In genomic region chr20:20443509-20443908, GRCh38 we compare ENCODE assay signal across 20 cellular contexts.
"Had no signal": no experiment of that assay in that cellular context is flagged by ENCODE, and none has a peak within 500 bp of the region (broad histone marks: within the 10 kb centered on the region; RNA-seq: fewer than 3 reads in every experiment).

No MANE protein-coding gene starts in this region.

- H3K4me3 ChIP-seq: esophagus squamous epithelium, mucosa of descending colon, pancreas, smooth muscle cell, testis had no signal

- H3K9me3 Mint-ChIP-seq: activated T-helper 1 cell treated with anti-CD3 and anti-CD28 coated beads, Interleukin-12 subunit alpha, Interleukin-12 subunit beta, Interleukin-2, Interleukin-4 antibody, amounts not matched to agents 30 ng/mL and 10 ng/mL and 1 ng/mL, durations not matched to agents 14 hours and 24 hours and 36 hours; naive B cell; stimulated activated effector memory CD8-positive, alpha-beta T cell treated with anti-CD3 and anti-CD28 coated beads, Interleukin-12 subunit alpha, Interleukin-12 subunit beta, amount 100 ng/mL, for 72 hours; type B pancreatic cell; WTC11 had no signal

- FAIRE-seq: pancreas had no signal

- H3K27me3 ChIP-seq: esophagus squamous epithelium, neutrophil, pancreas, testis had no signal

- H3K4me2 ChIP-seq: smooth muscle cell had no signal

- H3K27ac Mint-ChIP-seq: activated CD4-positive, alpha-beta T cell treated with anti-CD3 and anti-CD28 coated beads for 36 hours; activated naive CD8-positive, alpha-beta T cell; activated T-helper 1 cell treated with anti-CD3 and anti-CD28 coated beads, Interleukin-12 subunit alpha, Interleukin-12 subunit beta, Interleukin-2, Interleukin-4 antibody, amounts not matched to agents 30 ng/mL and 10 ng/mL and 1 ng/mL, durations not matched to agents 14 hours and 24 hours and 36 hours; stimulated activated effector memory CD8-positive, alpha-beta T cell treated with anti-CD3 and anti-CD28 coated beads, Interleukin-12 subunit alpha, Interleukin-12 subunit beta, amount 100 ng/mL, for 72 hours; type B pancreatic cell; WTC11 had no signal

- ATAC-seq: activated CD4-positive, alpha-beta T cell treated with anti-CD3 and anti-CD28 coated beads for 36 hours; mucosa of descending colon; pancreas; sciatic nerve; stimulated activated effector memory CD8-positive, alpha-beta T cell treated with anti-CD3 and anti-CD28 coated beads, Interleukin-12 subunit alpha, Interleukin-12 subunit beta, amount 100 ng/mL, for 72 hours had no signal

- H3K4me1 Mint-ChIP-seq: activated CD4-positive, alpha-beta T cell treated with anti-CD3 and anti-CD28 coated beads for 36 hours had no signal

- H3K36me3 Mint-ChIP-seq: stimulated activated effector memory CD8-positive, alpha-beta T cell treated with anti-CD3 and anti-CD28 coated beads, Interleukin-12 subunit alpha, Interleukin-12 subunit beta, amount 100 ng/mL, for 72 hours; type B pancreatic cell; WTC11 had no signal

- H3K4me3 Mint-ChIP-seq: activated CD4-positive, alpha-beta T cell treated with anti-CD3 and anti-CD28 coated beads for 36 hours; activated naive CD8-positive, alpha-beta T cell; activated T-helper 1 cell treated with anti-CD3 and anti-CD28 coated beads, Interleukin-12 subunit alpha, Interleukin-12 subunit beta, Interleukin-2, Interleukin-4 antibody, amounts not matched to agents 30 ng/mL and 10 ng/mL and 1 ng/mL, durations not matched to agents 14 hours and 24 hours and 36 hours; stimulated activated effector memory CD8-positive, alpha-beta T cell treated with anti-CD3 and anti-CD28 coated beads, Interleukin-12 subunit alpha, Interleukin-12 subunit beta, amount 100 ng/mL, for 72 hours; type B pancreatic cell; WTC11 had no signal

- H3K27me3 Mint-ChIP-seq: activated CD4-positive, alpha-beta T cell treated with anti-CD3 and anti-CD28 coated beads for 36 hours; activated naive CD8-positive, alpha-beta T cell; naive B cell; type B pancreatic cell had no signal

- H3K4me1 ChIP-seq: esophagus squamous epithelium, testis had no signal

- H3K27ac ChIP-seq: esophagus squamous epithelium, neutrophil, pancreas, testis had no signal

- DNase-seq: activated CD4-positive, alpha-beta T cell treated with anti-CD3 and anti-CD28 coated beads for 36 hours; activated CD4-positive, alpha-beta T cell treated with anti-CD3 and anti-CD28 coated beads, Interleukin-2, amount 50 U/mL, for 48 hours; activated T-cell treated with anti-CD3 and anti-CD28 coated beads for 4 hours; dermis blood vessel endothelial cell; effector memory CD4-positive, alpha-beta T cell; esophagus squamous epithelium; mesenchymal stem cell; mucosa of descending colon; naive B cell; pancreas; stimulated activated CD4-positive, alpha-beta T cell treated with anti-CD3 and anti-CD28 coated beads, Interleukin-4, amount 100 ng/mL, for 24 hours; testis had no signal
